ENCODE assay signal across 22 cellular contexts in genomic region chr11:36417154-36417553, GRCh38.
A peak's percentile ranks its signal among the peaks of the same experiment; 100 is the strongest.
DNase-seq lines count a peak whose midpoint lies in the region; ATAC-seq lines count a peak whose summit lies in the region.
"Had no signal": no experiment of that assay in that cellular context is flagged by ENCODE, and none has a peak within 500 bp of the region (broad histone marks: within the 10 kb centered on the region; RNA-seq: fewer than 3 reads in every experiment).

No MANE protein-coding gene starts in this region.

- intact Hi-C loops in activated T-helper 1 cell treated with anti-CD3 and anti-CD28 coated beads, Interleukin-12 subunit alpha, Interleukin-12 subunit beta, Interleukin-2, Interleukin-4 antibody, amounts not matched to agents 30 ng/mL and 10 ng/mL and 1 ng/mL, durations not matched to agents 14 hours and 24 hours and 36 hours (cut with micrococcal nuclease): loop anchor here (2.0 kb wide), 1 partner anchor 14 kb away; no protein-coding TSS in a partner anchor

- no peak overlapping the region for H4K12ac ChIP-seq in trophoblast cell (ENCODE audit: low read depth, low read length)

- no peak overlapping the region for H4K91ac ChIP-seq in trophoblast cell (ENCODE audit: low read depth, low read length)

- H2BK5ac ChIP-seq in trophoblast cell (ENCODE audit: low read depth, low read length, poor library complexity): no peak overlapping the region

- H3K14ac ChIP-seq in trophoblast cell (ENCODE audit: low read length): no peak overlapping the region

- no peak overlapping the region for H3K27ac ChIP-seq in trophoblast cell (ENCODE audit: low read depth, low read length)
- H3K27ac ChIP-seq: BLaER1, gastrocnemius medialis, pancreas had no signal

- peaks cover 2% of the 10 kb centered on the region for H3K9me3 ChIP-seq in trophoblast cell (ENCODE audit: insufficient read depth, low read depth, low read length)
- H3K9me3 ChIP-seq: gastrocnemius medialis, pancreas had no signal

- H3K4me1 Mint-ChIP-seq in activated T-helper 1 cell treated with anti-CD3 and anti-CD28 coated beads, Interleukin-12 subunit alpha, Interleukin-12 subunit beta, Interleukin-2, Interleukin-4 antibody, amounts not matched to agents 30 ng/mL and 10 ng/mL and 1 ng/mL, durations not matched to agents 14 hours and 24 hours and 36 hours (ENCODE audit: low read depth): peaks cover 76% of the 10 kb centered on the region

- DNase-seq in activated T-helper 1 cell treated with anti-CD3 and anti-CD28 coated beads, Interleukin-12 subunit alpha, Interleukin-12 subunit beta, Interleukin-2, Interleukin-4 antibody, amounts not matched to agents 30 ng/mL and 10 ng/mL and 1 ng/mL, durations not matched to agents 14 hours and 24 hours and 36 hours (ENCODE audit: low spot score): no peak
- DNase-seq in trophoblast cell: no peak
- DNase-seq in 8988T: no peak
- DNase-seq in T-helper 9 cell: no peak
- DNase-seq in hypothalamus (lab: John Stamatoyannopoulos, UW): no peak
- DNase-seq: activated CD8-positive, alpha-beta memory T cell treated with anti-CD3 and anti-CD28 coated beads, Interleukin-2, amount 50 U/mL, for 48 hours; dermis blood vessel endothelial cell; DMS153; gastrocnemius medialis; KBM-7; NCI-H2081 treated with DMSO at 0.1 percent for 48 hours; NCI-H526; pancreas; stimulated activated CD4-positive, alpha-beta T cell treated with anti-CD3 and anti-CD28 coated beads, Interleukin-4, amount 100 ng/mL, for 4 hours; stimulated activated CD8-positive, alpha-beta memory T cell treated with anti-CD3 and anti-CD28 coated beads, Interleukin-4, amount 100 ng/mL, for 48 hours had no signal

- peaks cover 4% of the 10 kb centered on the region for H3K9me3 Mint-ChIP-seq in activated T-helper 1 cell treated with anti-CD3 and anti-CD28 coated beads, Interleukin-12 subunit alpha, Interleukin-12 subunit beta, Interleukin-2, Interleukin-4 antibody, amounts not matched to agents 30 ng/mL and 10 ng/mL and 1 ng/mL, durations not matched to agents 14 hours and 24 hours and 36 hours

- no peak overlapping the region for H2AK5ac ChIP-seq in trophoblast cell (ENCODE audit: low read length)

- H3K4me2 ChIP-seq in trophoblast cell (ENCODE audit: low read length): no peak overlapping the region
- H3K4me2 ChIP-seq: BLaER1 had no signal

- H3K36me3 Mint-ChIP-seq in activated T-helper 1 cell treated with anti-CD3 and anti-CD28 coated beads, Interleukin-12 subunit alpha, Interleukin-12 subunit beta, Interleukin-2, Interleukin-4 antibody, amounts not matched to agents 30 ng/mL and 10 ng/mL and 1 ng/mL, durations not matched to agents 14 hours and 24 hours and 36 hours (ENCODE audit: low read depth): peaks cover 54% of the 10 kb centered on the region
- H3K36me3 Mint-ChIP-seq: activated naive CD8-positive, alpha-beta T cell had no signal

- peak; percentile 70 for ATAC-seq in GM18907 (IDR thresholded peaks at IDR 0.05; ENCODE audit: unreplicated experiment)
- peak; percentile 51 for ATAC-seq in HG02610 (IDR thresholded peaks at IDR 0.05; ENCODE audit: unreplicated experiment)
- ATAC-seq: activated CD4-positive, CD25-positive, alpha-beta regulatory T cell treated with anti-CD3 and anti-CD28 coated beads, Interleukin-2, amount 50 U/mL, for 24 hours; gastrocnemius medialis; left lobe of liver; pancreas; Right ventricle myocardium inferior had no signal

- no peak overlapping the region for H3K18ac ChIP-seq in trophoblast cell (ENCODE audit: low read length)

- H2AFZ ChIP-seq in trophoblast cell (ENCODE audit: insufficient read depth, low read length, poor library complexity): no peak overlapping the region

- H3K23ac ChIP-seq in trophoblast cell (ENCODE audit: low read length): no peak overlapping the region

- H3K4me1 ChIP-seq in trophoblast cell (ENCODE audit: control insufficient read depth in 1 of 2, insufficient read depth in 2 of 2, low read length in 2 of 2): peaks cover 9 to 11% of the 10 kb centered on the region in 2 experiments
- H3K4me1 ChIP-seq: pancreas had no signal

- WGBS in trophoblast cell (ENCODE audit: extremely low coverage, insufficient coverage, insufficient read length): no CpG with 5 or more reads among the region's 5 CpGs

- H3K27me3 Mint-ChIP-seq in activated T-helper 1 cell treated with anti-CD3 and anti-CD28 coated beads, Interleukin-12 subunit alpha, Interleukin-12 subunit beta, Interleukin-2, Interleukin-4 antibody, amounts not matched to agents 30 ng/mL and 10 ng/mL and 1 ng/mL, durations not matched to agents 14 hours and 24 hours and 36 hours (ENCODE audit: insufficient read depth): no peaks in the 10 kb centered on the region

- peaks cover 5 to 16% of the 10 kb centered on the region in 2 experiments for H3K36me3 ChIP-seq in trophoblast cell (ENCODE audit: control insufficient read depth in 1 of 2, insufficient read depth in 2 of 2, low read length in 2 of 2)
- H3K36me3 ChIP-seq: gastrocnemius medialis, pancreas had no signal

- no peak overlapping the region for H2BK120ac ChIP-seq in trophoblast cell (ENCODE audit: insufficient read depth, low read length, poor library complexity)

- H2BK12ac ChIP-seq in trophoblast cell (ENCODE audit: low read length): peak overlapping the region; percentile 21

- no peak overlapping the region for H4K8ac ChIP-seq in trophoblast cell (ENCODE audit: low read depth, low read length)

- peak overlapping the region; percentile 64 for H3K27ac Mint-ChIP-seq in activated T-helper 1 cell treated with anti-CD3 and anti-CD28 coated beads, Interleukin-12 subunit alpha, Interleukin-12 subunit beta, Interleukin-2, Interleukin-4 antibody, amounts not matched to agents 30 ng/mL and 10 ng/mL and 1 ng/mL, durations not matched to agents 14 hours and 24 hours and 36 hours
- H3K27ac Mint-ChIP-seq: activated naive CD8-positive, alpha-beta T cell had no signal

- no peaks in the 10 kb centered on the region for H3K27me3 ChIP-seq in trophoblast cell (ENCODE audit: insufficient read depth, low read length)
- H3K27me3 ChIP-seq: BLaER1, gastrocnemius medialis, pancreas had no signal

- H3K4me3 Mint-ChIP-seq in activated T-helper 1 cell treated with anti-CD3 and anti-CD28 coated beads, Interleukin-12 subunit alpha, Interleukin-12 subunit beta, Interleukin-2, Interleukin-4 antibody, amounts not matched to agents 30 ng/mL and 10 ng/mL and 1 ng/mL, durations not matched to agents 14 hours and 24 hours and 36 hours: peak overlapping the region; percentile 78
- H3K4me3 Mint-ChIP-seq: activated naive CD8-positive, alpha-beta T cell had no signal

- peaks cover 14% of the 10 kb centered on the region for H3K79me1 ChIP-seq in trophoblast cell (ENCODE audit: low read length)

- H3K79me2 ChIP-seq in trophoblast cell (ENCODE audit: control insufficient read depth, insufficient read depth, low read length, poor library complexity): peaks cover under 1% of the 10 kb centered on the region

- H3K4me3 ChIP-seq in trophoblast cell (ENCODE audit: low read depth, low read length): no peak overlapping the region
- H3K4me3 ChIP-seq: BLaER1, gastrocnemius medialis, pancreas had no signal

- no peak overlapping the region for H3K9ac ChIP-seq in trophoblast cell (ENCODE audit: low read length)
- H3K9ac ChIP-seq: BLaER1 had no signal

- H3K4ac ChIP-seq in trophoblast cell (ENCODE audit: low read depth, low read length): no peak overlapping the region
